1 cellular context compared by ENCODE assay signal in genomic region chr1:115771094-115771846, GRCh38.
TF ChIP-seq lines count a peak whose summit lies in the region.

No MANE protein-coding gene starts in this region.

TF ChIP-seq in HCT116, 20 proteins besides CTCF, POLR2A, EP300 and RAD21 (continued from another document):
- TF ChIP-seq REST (IDR thresholded peaks at IDR 0.05; ENCODE audit: low read depth) (no peak), ELF1 (IDR thresholded peaks at IDR 0.05; ENCODE audit: borderline replicate concordance, low read depth) (no peak), TCF7L2 (IDR thresholded peaks at IDR 0.05; ENCODE audit: borderline replicate concordance, extremely low read depth, insufficient read depth, insufficient read length) (no peak), ZBTB33 (IDR thresholded peaks at IDR 0.05; ENCODE audit: extremely low read depth, insufficient replicate concordance, low read length) (no peak), SIN3A (IDR thresholded peaks at IDR 0.05; ENCODE audit: low read depth) (no peak), FOSL1 (IDR thresholded peaks at IDR 0.05; ENCODE audit: low read depth) (no peak), SP1 (IDR thresholded peaks at IDR 0.05; ENCODE audit: low read depth) (no peak), SRF (IDR thresholded peaks at IDR 0.05; ENCODE audit: low read depth) (no peak), EGR1 (IDR thresholded peaks at IDR 0.05; ENCODE audit: low read depth) (no peak), EZH2phosphoT487 (IDR thresholded peaks at IDR 0.05; ENCODE audit: borderline replicate concordance) (no peak), MAX (IDR thresholded peaks at IDR 0.05) (no peak), POLR2AphosphoS5 (IDR thresholded peaks at IDR 0.05; ENCODE audit: low read depth, low read length) (no peak)
